In the genomic region with DNA sequence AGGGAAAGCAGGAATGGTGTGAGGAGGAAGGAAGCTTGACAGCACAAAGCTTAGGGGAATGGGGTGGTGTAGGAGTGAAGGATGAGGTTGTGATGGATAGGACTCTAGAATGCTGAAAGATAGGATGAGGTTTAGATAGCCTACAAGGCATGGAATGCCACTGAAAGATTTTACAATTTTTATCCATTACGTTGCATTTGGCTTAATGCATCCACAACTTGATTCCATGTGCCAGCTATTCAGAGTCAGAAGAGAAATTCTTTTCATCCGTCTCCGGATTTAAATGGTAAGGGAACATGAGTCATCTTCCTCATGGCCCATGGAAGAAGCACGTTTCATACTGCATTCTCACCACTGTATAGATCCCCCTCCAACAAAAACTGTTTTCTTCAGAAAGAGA, we compare ENCODE assay signal across 15 cellular contexts.
A peak's percentile ranks its signal among the peaks of the same experiment; 100 is the strongest.
DNase-seq lines count a peak whose midpoint lies in the region; ATAC-seq, FAIRE-seq and TF ChIP-seq lines count a peak whose summit lies in the region.
"Had no signal": no experiment of that assay in that cellular context is flagged by ENCODE, and none has a peak within 500 bp of the region (broad histone marks: within the 10 kb centered on the region; RNA-seq: fewer than 3 reads in every experiment).

No MANE protein-coding gene starts in this region.

- no peak overlapping the region for H2BK120ac ChIP-seq in trophoblast cell (ENCODE audit: insufficient read depth, low read length, poor library complexity)

- H3K27ac ChIP-seq in RWPE1, result no peak overlapping the region
- H3K27ac ChIP-seq in endothelial cell of umbilical vein (ENCODE audit: insufficient read depth, low read depth, low read length), result peak overlapping the region; percentile 34
- no peak overlapping the region for H3K27ac ChIP-seq in trophoblast cell (ENCODE audit: low read depth, low read length)
- H3K27ac ChIP-seq in tibial nerve, result no peak overlapping the region
- H3K27ac ChIP-seq in colonic mucosa, result no peak overlapping the region

- H2BK5ac ChIP-seq in trophoblast cell (ENCODE audit: low read depth, low read length, poor library complexity), result no peak overlapping the region

- no peaks in the 10 kb centered on the region for H4K20me1 ChIP-seq in endothelial cell of umbilical vein (replicated peaks; ENCODE audit: control insufficient read depth, extremely low read depth, insufficient read depth, low read length)

- no peak for TF ChIP-seq EP300 in tibial nerve (IDR thresholded peaks at IDR 0.05)

- no TSS peak for BruUV-seq in endothelial cell of umbilical vein (replicated peaks; lab: Mats Ljungman, UMichigan)

- H2BK12ac ChIP-seq in trophoblast cell (ENCODE audit: low read length), result no peak overlapping the region

- H3K79me2 ChIP-seq in endothelial cell of umbilical vein (ENCODE audit: control insufficient read depth, insufficient read depth, low read length) (no peaks in the 10 kb centered on the region), trophoblast cell (ENCODE audit: control insufficient read depth, insufficient read depth, low read length, poor library complexity) (no peaks in the 10 kb centered on the region)

- H3K4ac ChIP-seq in trophoblast cell (ENCODE audit: low read depth, low read length), result no peak overlapping the region

- intact Hi-C loops in endothelial cell of umbilical vein (cut with micrococcal nuclease) (no loop called here), colonic mucosa (cut with DNase I) (no loop called here)

- H3K9ac ChIP-seq in endothelial cell of umbilical vein (replicated peaks; ENCODE audit: extremely low read depth, insufficient read depth, low read length) (no peak overlapping the region), trophoblast cell (ENCODE audit: low read length) (peak overlapping the region; percentile 15), colonic mucosa (ENCODE audit: low read depth in 2 of 2, low read length in 2 of 2) (no peak overlapping the region)

- H3K14ac ChIP-seq in trophoblast cell (ENCODE audit: low read length), result no peak overlapping the region

- H3K36me3 ChIP-seq in endothelial cell of umbilical vein (ENCODE audit: control insufficient read depth in 2 of 2, extremely low read depth in 1 of 2, insufficient read depth in 2 of 2, low read length in 2 of 2) (no peaks in the 10 kb centered on the region), trophoblast cell (ENCODE audit: control insufficient read depth in 1 of 2, insufficient read depth in 2 of 2, low read length in 2 of 2) (no peaks in the 10 kb centered on the region), tibial nerve (peaks cover 0 to 17% (median 0%) of the 10 kb centered on the region in 3 donors), colonic mucosa (no peaks in the 10 kb centered on the region)

- H3K4me3 ChIP-seq in endothelial cell of umbilical vein (replicated peaks in 1 of 3; ENCODE audit: insufficient read depth in 1 of 3, low read depth in 1 of 3, low read length in 3 of 3) (no peak overlapping the region), trophoblast cell (ENCODE audit: low read depth, low read length) (no peak overlapping the region), tibial nerve (no peak overlapping the region), colonic mucosa (no peak overlapping the region)

- no peaks in the 10 kb centered on the region for H3K79me1 ChIP-seq in trophoblast cell (ENCODE audit: low read length)

- CTCF ChIA-PET in RWPE1 (lab: Yijun Ruan, JAX) (no interaction called here), endothelial cell of umbilical vein (lab: Charles Lee) (interaction anchor here (1.2 to 2.4 kb wide), 3 partner anchors 23 to 240 kb away, joined by 4 to 6 read pairs (median 5); no protein-coding TSS in a partner anchor)

- H3K9me1 ChIP-seq in endothelial cell of umbilical vein (replicated peaks; ENCODE audit: control insufficient read depth, extremely low read depth, insufficient read depth, low read length), result no peaks in the 10 kb centered on the region

- TF ChIP-seq POLR2A in endothelial cell of umbilical vein (IDR thresholded peaks at IDR 0.05; ENCODE audit: low read depth, low read length) (no peak), tibial nerve (IDR thresholded peaks at IDR 0.05) (no peak)

- ATAC-seq in HG03025 (IDR thresholded peaks at IDR 0.05; ENCODE audit: low FRiP score, unreplicated experiment), result no peak
- ATAC-seq: effector memory CD8-positive, alpha-beta T cell had no signal

- no peak overlapping the region for H4K12ac ChIP-seq in trophoblast cell (ENCODE audit: low read depth, low read length)

- peak overlapping the region; percentile 77 for H2AFZ ChIP-seq in endothelial cell of umbilical vein (ENCODE audit: low read depth, low read length)
- no peak overlapping the region for H2AFZ ChIP-seq in trophoblast cell (ENCODE audit: insufficient read depth, low read length, poor library complexity)

- POLR2A ChIA-PET in RWPE1 (lab: Yijun Ruan, JAX; ENCODE audit: low non-redundant PET) (no interaction called here), endothelial cell of umbilical vein (lab: Charles Lee) (no interaction called here)

- TF ChIP-seq CTCF in RWPE1 (conservative IDR thresholded peaks at IDR 0.05; ENCODE audit: low read depth) (no peak), endothelial cell of umbilical vein (IDR thresholded peaks at IDR 0.05; ENCODE audit: extremely low read depth in 1 of 2, insufficient read depth in 1 of 2, low read depth in 1 of 2, low read length in 2 of 2) (no peak), tibial nerve (IDR thresholded peaks at IDR 0.05) (no peak), colonic mucosa (IDR thresholded peaks at IDR 0.05) (no peak)

- no peak overlapping the region for H4K91ac ChIP-seq in trophoblast cell (ENCODE audit: low read depth, low read length)

- DNase-seq in EL (peak; percentile 84), RWPE1 (ENCODE audit: low spot score) (peak; percentile 34), endothelial cell of umbilical vein (ENCODE audit: low read depth, low spot score) (peak; percentile 81), trophoblast cell (no peak), tibial nerve (ENCODE audit: low spot score in 2 of 2) (no peak), colonic mucosa (no peak)
- DNase-seq in activated T-cell treated with anti-CD3 and anti-CD28 coated beads, Interleukin-2, amount 50 U/mL, for 48 hours, result no peak
- DNase-seq: activated CD4-positive, alpha-beta T cell treated with anti-CD3 and anti-CD28 coated beads, Interleukin-2, amount 50 U/mL, for 4 hours; aorta; effector memory CD8-positive, alpha-beta T cell; Karpas-422; NCI-H2029 treated with DMSO at 0.1 percent for 48 hours; NCI-H748 treated with DMSO at 0.1 percent for 48 hours; T-helper 9 cell had no signal

- FAIRE-seq in endothelial cell of umbilical vein (lab: Jason Lieb, UNC), result peak; percentile 91

- H2AK5ac ChIP-seq in trophoblast cell (ENCODE audit: low read length), result no peak overlapping the region

- no peak overlapping the region for H3K23ac ChIP-seq in trophoblast cell (ENCODE audit: low read length)

- H4K8ac ChIP-seq in trophoblast cell (ENCODE audit: low read depth, low read length), result no peak overlapping the region

- H3K4me2 ChIP-seq in endothelial cell of umbilical vein (ENCODE audit: insufficient read depth, low read length), result peak overlapping the region; percentile 37
- H3K4me2 ChIP-seq in trophoblast cell (ENCODE audit: low read length), result no peak overlapping the region

- H3K18ac ChIP-seq in trophoblast cell (ENCODE audit: low read length), result no peak overlapping the region

- WGBS in trophoblast cell (ENCODE audit: extremely low coverage, insufficient coverage, insufficient read length), result no CpG with 5 or more reads among the region's 4 CpGs
- 34 to 41% methylated on average over 4 of the region's 4 CpGs for WGBS in tibial nerve, 2 donors

- dilution Hi-C loops in endothelial cell of umbilical vein (cut with MboI; ENCODE audit: extremely low pct_ligation_motif_present, low sequenced_read_pairs), result no loop called here

- H3K4me1 ChIP-seq in endothelial cell of umbilical vein (ENCODE audit: control insufficient read depth, extremely low read depth, insufficient read depth, low read length) (peaks cover 12% of the 10 kb centered on the region), trophoblast cell (ENCODE audit: control insufficient read depth in 1 of 2, insufficient read depth in 2 of 2, low read length in 2 of 2) (no peaks in the 10 kb centered on the region), tibial nerve (peaks cover 0 to 3% (median 0%) of the 10 kb centered on the region in 4 donors), colonic mucosa (no peaks in the 10 kb centered on the region)

- H3K9me3 ChIP-seq in endothelial cell of umbilical vein (replicated peaks; ENCODE audit: control insufficient read depth, insufficient read depth, low read length) (no peaks in the 10 kb centered on the region), trophoblast cell (ENCODE audit: insufficient read depth, low read depth, low read length) (no peaks in the 10 kb centered on the region), tibial nerve (no peaks in the 10 kb centered on the region), colonic mucosa (no peaks in the 10 kb centered on the region)

- H3K27me3 ChIP-seq in endothelial cell of umbilical vein (ENCODE audit: control insufficient read depth in 2 of 2, insufficient read depth in 2 of 2, low read length in 2 of 2), result no peaks in the 10 kb centered on the region
- H3K27me3 ChIP-seq in trophoblast cell (ENCODE audit: insufficient read depth, low read length), result no peaks in the 10 kb centered on the region
- no peaks in the 10 kb centered on the region for H3K27me3 ChIP-seq in tibial nerve
- H3K27me3 ChIP-seq in colonic mucosa, result no peaks in the 10 kb centered on the region

TF ChIP-seq in endothelial cell of umbilical vein, 7 proteins besides CTCF, POLR2A, EP300 and RAD21:
- peak; percentile 75 for TF ChIP-seq JUN (IDR thresholded peaks at IDR 0.05; ENCODE audit: borderline replicate concordance, insufficient read depth, insufficient read length, low read depth)
- peak; percentile 82 for TF ChIP-seq FOS (IDR thresholded peaks at IDR 0.05; ENCODE audit: borderline replicate concordance, insufficient read depth, low read length)
- TF ChIP-seq POLR2AphosphoS5 (IDR thresholded peaks at IDR 0.05; ENCODE audit: insufficient read depth, low read depth, low read length), result no peak

Comparison
In these comparisons a context has a peak if more than half of its experiments do, and no peak if none do; other contexts are left out.
1. DNase-seq: peak in EL (single experiment), RWPE1 (single experiment) and endothelial cell of umbilical vein (single experiment); none in trophoblast cell (0 of 2), activated T-cell treated with anti-CD3 and anti-CD28 coated beads, Interleukin-2, amount 50 U/mL, for 48 hours (0 of 2), tibial nerve (0 of 2) and colonic mucosa (single experiment).